ENCODE assay signal across 18 cellular contexts in the genomic region with DNA sequence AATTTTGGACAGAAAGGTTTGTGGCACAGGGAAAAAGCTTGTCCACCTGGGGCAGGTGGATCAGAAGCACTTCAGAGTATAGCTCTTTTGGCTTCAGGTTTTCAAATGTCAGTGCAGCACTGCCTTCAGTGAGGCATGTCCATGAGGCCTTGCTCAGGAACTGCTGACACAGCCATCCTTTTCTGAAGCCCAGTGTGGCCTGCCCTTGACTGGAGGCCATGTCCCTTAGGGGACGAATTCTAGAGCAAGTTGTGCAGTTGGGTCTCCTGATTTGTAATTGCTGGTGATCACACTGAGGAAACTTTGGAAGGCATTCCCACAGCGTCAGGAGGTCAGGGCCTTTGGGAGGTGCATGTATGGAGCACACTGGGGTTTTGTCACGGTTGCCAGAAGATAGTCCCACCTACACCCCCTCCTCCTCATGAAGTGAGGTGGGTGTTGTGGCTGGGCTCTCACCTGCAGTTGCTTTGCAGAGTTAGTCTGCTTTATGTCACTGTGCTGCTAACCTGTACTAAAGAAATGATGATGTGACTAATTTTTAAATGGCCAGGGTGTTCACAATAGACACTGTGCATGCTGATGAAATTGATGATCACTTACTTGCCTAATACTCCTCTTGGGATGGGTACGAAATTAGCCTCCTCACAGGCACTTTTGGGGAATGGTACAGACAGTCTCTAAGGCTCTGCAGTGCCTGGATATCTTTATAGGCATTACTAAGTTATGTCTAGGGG. TPM values are rescaled to one million over a fixed set of nuclear protein-coding genes. Genes with fewer than 3 reads are reported as not detected.
DNase-seq lines count a peak whose midpoint lies in the region; ATAC-seq and TF ChIP-seq lines count a peak whose summit lies in the region.
"Had no signal": no experiment of that assay in that cellular context is flagged by ENCODE, and none has a peak within 500 bp of the region (broad histone marks: within the 10 kb centered on the region; RNA-seq: fewer than 3 reads in every experiment).

No MANE protein-coding gene starts in this region.

- H3K27me3 Mint-ChIP-seq in nephron (ENCODE audit: low read depth), result no peaks in the 10 kb centered on the region

- H3K9me3 Mint-ChIP-seq in nephron, result no peaks in the 10 kb centered on the region

- no peak overlapping the region for H3K4me3 Mint-ChIP-seq in nephron

- H3K9me3 ChIP-seq in cardiac muscle cell (ENCODE audit: low read depth), result no peaks in the 10 kb centered on the region
- no peaks in the 10 kb centered on the region for H3K9me3 ChIP-seq in adrenal gland (replicated peaks in 1 of 3)
- H3K9me3 ChIP-seq in thyroid gland, result no peaks in the 10 kb centered on the region
- H3K9me3 ChIP-seq: BLaER1 treated with 17β-estradiol and CSF1 and Interleukin-3, amounts not matched to agents 10 nM and 100 nM; Caco-2; SJCRH30 had no signal

- peak overlapping the region in 2 of 3 experiments; percentile 41 to 88 for H3K27ac Mint-ChIP-seq in nephron

- TF ChIP-seq POLR2A in adrenal gland (IDR thresholded peaks at IDR 0.05), result no peak
- TF ChIP-seq POLR2A in thyroid gland (IDR thresholded peaks at IDR 0.05), result no peak

- H3K27me3 ChIP-seq in cardiac muscle cell (no peaks in the 10 kb centered on the region), adrenal gland (no peaks in the 10 kb centered on the region), thyroid gland (no peaks in the 10 kb centered on the region)
- H3K27me3 ChIP-seq: BLaER1 treated with 17β-estradiol and CSF1 and Interleukin-3, amounts not matched to agents 10 nM and 100 nM; SJCRH30 had no signal

- no peak for DNase-seq in cardiac muscle cell (ENCODE audit: low read depth in 1 of 2, low spot score in 1 of 2)
- no peak for DNase-seq in left ventricle myocardium superior
- DNase-seq in adrenal gland, result peak in 3 of 7 donors; percentile 19 to 52 (median 40)
- peak; percentile 70 for DNase-seq in thyroid gland
- no peak for DNase-seq in T-helper 1 cell
- DNase-seq in activated gamma-delta T cell (lab: John Stamatoyannopoulos, UW), result no peak
- no peak for DNase-seq in putamen (ENCODE audit: low spot score)
- DNase-seq: Caco-2, HCEC 1CT, MV-4-11, NCI-H1417 treated with DMSO at 0.1 percent for 48 hours, NCI-H1930, NCI-H446, NCI-H69, OCI-M1, SJCRH30 had no signal

- H3K36me3 ChIP-seq in cardiac muscle cell (peaks cover 27% of the 10 kb centered on the region), adrenal gland (replicated peaks in 1 of 2) (peaks cover 0 to 20% of the 10 kb centered on the region in 2 donors), thyroid gland (peaks cover 8 to 11% of the 10 kb centered on the region in 2 donors)
- H3K36me3 ChIP-seq: SJCRH30 had no signal

- intact Hi-C loops in left ventricle myocardium superior (cut with micrococcal nuclease), result no loop called here
- intact Hi-C loops in adrenal gland (cut with DNase I), result no loop called here
- intact Hi-C loops in thyroid gland (cut with DNase I), result no loop called here

- H3K4me1 ChIP-seq in cardiac muscle cell (ENCODE audit: low read depth) (no peaks in the 10 kb centered on the region), adrenal gland (replicated peaks in 1 of 2) (peaks cover 8 to 18% of the 10 kb centered on the region in 2 donors), thyroid gland (peaks cover 5 to 34% of the 10 kb centered on the region in 2 donors)
- H3K4me1 ChIP-seq: Caco-2, SJCRH30 had no signal

- 54 to 67% (median 54%) methylated on average over 3 to 4 of the region's 4 CpGs for WGBS in adrenal gland, 4 donors
- 62 to 77% methylated on average over 3 to 4 of the region's 4 CpGs for WGBS in thyroid gland, 2 donors

- no peak for TF ChIP-seq CTCF in cardiac muscle cell (IDR thresholded peaks at IDR 0.05; ENCODE audit: low read depth, low read length)
- no peak for TF ChIP-seq CTCF in adrenal gland (IDR thresholded peaks at IDR 0.05)
- no peak for TF ChIP-seq CTCF in nephron (IDR thresholded peaks at IDR 0.05; ENCODE audit: unreplicated experiment in 3 of 3)
- no peak for TF ChIP-seq CTCF in thyroid gland (IDR thresholded peaks at IDR 0.05)

- H3K4me3 ChIP-seq in cardiac muscle cell (no peak overlapping the region), adrenal gland (no peak overlapping the region), thyroid gland (replicated peaks in 1 of 3) (no peak overlapping the region)
- H3K4me3 ChIP-seq: BLaER1 treated with 17β-estradiol and CSF1 and Interleukin-3, amounts not matched to agents 10 nM and 100 nM; SJCRH30 had no signal

- no peak for ATAC-seq in left ventricle myocardium superior

- peaks cover 24% of the 10 kb centered on the region for H3K4me1 Mint-ChIP-seq in nephron

- H3K36me3 Mint-ChIP-seq in nephron (ENCODE audit: low read depth), result peaks cover 18% of the 10 kb centered on the region

- H3K27ac ChIP-seq in cardiac muscle cell (peak overlapping the region; percentile 9), adrenal gland (peak overlapping the region in 3 of 5 donors; percentile 16 to 42 (median 33)), thyroid gland (peak overlapping the region; percentile 6 to 48 (median 42))
- H3K27ac ChIP-seq: SJCRH30 had no signal

RNA-seq across cellular contexts. Expression of a gene that starts 41.7 kb away (rescaled TPM):
- total RNA-seq in cardiac muscle cell, result 110 and 111 TPM in 2 replicates
- polyA plus RNA-seq in cardiac muscle cell, result 71.9 and 80.0 TPM in 2 replicates
- total RNA-seq in left ventricle myocardium superior, result 701 TPM
- total RNA-seq in adrenal gland, result 100 to 1,000 TPM; 128 to 284 (median 151) TPM
- polyA plus RNA-seq in adrenal gland, result 100 to 1,000 TPM in 1 of 3 donors, 10 to 100 TPM in 2; 46.0 to 148 (median 59.8) TPM
- total RNA-seq in thyroid gland, result 100 to 1,000 TPM; 108 to 325 (median 201) TPM

Comparison
In these comparisons a context has a peak if more than half of its experiments do, and no peak if none do; other contexts are left out.
1. DNase-seq: peak in thyroid gland (2 of 2); none in cardiac muscle cell (0 of 2), left ventricle myocardium superior (single experiment), T-helper 1 cell (0 of 5), activated gamma-delta T cell (single experiment) and putamen (single experiment).
2. Peak in every context shown above with its lines, with median percentiles within 50 percentile points of each other: H3K27ac ChIP-seq.